ENCODE assay signal across 27 cellular contexts in the genomic region with DNA sequence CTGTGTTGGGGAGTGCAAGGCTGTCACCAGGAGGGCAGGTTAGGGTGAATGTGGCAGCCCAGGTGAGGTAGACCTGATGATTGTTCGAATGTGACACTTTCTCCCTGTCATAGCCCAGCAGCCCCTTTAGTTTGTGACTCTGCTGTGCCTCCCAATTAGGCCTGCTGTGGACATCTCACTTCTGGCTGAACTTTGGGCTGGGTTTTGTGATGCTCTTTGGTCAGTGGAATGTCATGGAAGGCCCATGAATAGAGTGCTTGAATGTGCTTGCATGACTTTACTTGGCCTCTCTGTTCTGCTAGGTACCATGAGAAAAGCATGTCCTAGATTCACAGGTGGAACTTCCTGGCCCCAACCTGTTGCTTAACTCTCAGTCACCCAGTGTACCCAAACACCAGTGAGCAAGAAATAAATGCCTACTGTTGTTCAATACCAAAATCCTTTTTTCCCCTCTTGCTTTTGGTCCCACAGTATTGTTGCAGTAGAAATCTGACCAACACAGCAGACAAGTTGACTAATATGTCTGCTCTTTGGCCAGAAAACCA.
"Had no signal": no experiment of that assay in that cellular context is flagged by ENCODE, and none has a peak within 500 bp of the region (broad histone marks: within the 10 kb centered on the region; RNA-seq: fewer than 3 reads in every experiment).

No MANE protein-coding gene starts in this region.

- DNase-seq: activated CD4-positive, alpha-beta memory T cell treated with anti-CD3 and anti-CD28 coated beads, Interleukin-2, amount 10 ng/mL, durations not matched to agents 7 days and 5 days; activated CD4-positive, alpha-beta T cell treated with anti-CD3 and anti-CD28 coated beads for 1 hour; activated CD4-positive, alpha-beta T cell treated with anti-CD3 and anti-CD28 coated beads, Interleukin-2, amount 10 ng/mL, durations not matched to agents 7 days and 5 days; activated CD8-positive, alpha-beta memory T cell treated with anti-CD3 and anti-CD28 coated beads, Interleukin-2, amount 50 U/mL, for 48 hours; activated gamma-delta T cell; activated naive CD4-positive, alpha-beta T cell treated with anti-CD3 and anti-CD28 coated beads, Interleukin-2, amount 10 ng/mL, durations not matched to agents 7 days and 5 days; activated naive CD8-positive, alpha-beta T cell treated with anti-CD3 and anti-CD28 coated beads, Interleukin-2, amount 10 ng/mL, durations not matched to agents 7 days and 5 days; activated T-cell treated with anti-CD3 and anti-CD28 coated beads, Interleukin-2, amount 50 U/mL, for 24 hours; brain microvascular endothelial cell; central memory CD4-positive, alpha-beta T cell; dermis blood vessel endothelial cell; effector CD4-positive, alpha-beta T cell; foreskin keratinocyte; midbrain; naive thymus-derived CD8-positive, alpha-beta T cell; occipital lobe; posterior cingulate gyrus; stimulated activated CD4-positive, alpha-beta T cell treated with anti-CD3 and anti-CD28 coated beads, Interleukin-1b, Interleukin-23, amount 100 ng/mL, for 48 hours; stimulated activated CD4-positive, alpha-beta T cell treated with anti-CD3 and anti-CD28 coated beads, Interleukin-4, amount 100 ng/mL, for 4 hours; stimulated activated CD8-positive, alpha-beta memory T cell treated with anti-CD3 and anti-CD28 coated beads, Interleukin-4, amount 100 ng/mL, for 48 hours; stimulated activated naive CD8-positive, alpha-beta T cell treated with anti-CD3 and anti-CD28 coated beads, Interleukin-15, amount 100 ng/mL, for 72 hours; T-helper 2 cell; trophoblast cell had no signal

- H3K27ac ChIP-seq: brain microvascular endothelial cell, esophagus muscularis mucosa, foreskin keratinocyte, neural progenitor cell had no signal

- ATAC-seq: foreskin keratinocyte; naive thymus-derived CD8-positive, alpha-beta T cell; stimulated activated memory B cell treated with anti-CD40 and anti-IgM and Interleukin-4, amounts not matched to agents 10 μg/mL and 1 μg/mL and 100 μg/mL, for 72 hours; stimulated activated naive CD8-positive, alpha-beta T cell treated with anti-CD3 and anti-CD28 coated beads, Interleukin-15, amount 100 ng/mL, for 72 hours had no signal

- H3K9ac ChIP-seq: neural progenitor cell had no signal

- H3K4me3 ChIP-seq: esophagus muscularis mucosa, neural progenitor cell, smooth muscle cell had no signal

- H3K9me3 ChIP-seq: esophagus muscularis mucosa had no signal

- H3K4me1 ChIP-seq: foreskin keratinocyte had no signal

- H3K36me3 ChIP-seq: brain microvascular endothelial cell, esophagus muscularis mucosa, neural progenitor cell had no signal

- H3K4me2 ChIP-seq: neural progenitor cell, smooth muscle cell had no signal

- H3K27me3 ChIP-seq: brain microvascular endothelial cell, esophagus muscularis mucosa, foreskin keratinocyte, neural progenitor cell had no signal
